2 cellular contexts compared by ENCODE assay signal in the genomic region with DNA sequence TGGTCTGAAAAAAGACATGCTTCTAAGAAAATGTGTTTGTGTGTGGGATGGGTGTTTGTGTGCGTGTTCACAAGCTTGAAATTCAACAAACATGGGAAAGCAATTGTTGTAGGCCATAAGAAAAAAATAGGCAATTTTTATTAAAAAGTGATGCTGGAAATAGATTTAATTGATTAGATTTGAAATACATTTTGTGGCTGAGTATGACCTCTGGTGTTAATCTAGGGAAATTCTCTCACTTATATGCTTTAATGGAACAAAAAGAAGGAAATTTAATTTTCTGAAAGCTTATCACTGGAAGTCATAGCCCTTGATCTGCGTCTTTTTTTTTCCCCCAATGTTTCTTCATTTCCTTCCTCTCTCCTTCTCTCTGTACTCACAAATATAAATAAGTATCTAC.
TF ChIP-seq lines count a peak whose summit lies in the region.

No MANE protein-coding gene starts in this region.

TF ChIP-seq in liver, 16 proteins besides CTCF, POLR2A, EP300 and RAD21:
- TF ChIP-seq RXRA (IDR thresholded peaks at IDR 0.05) = no peak
- TF ChIP-seq FOXA2 (IDR thresholded peaks at IDR 0.05) = no peak
- TF ChIP-seq MAX (IDR thresholded peaks at IDR 0.05) = no peak
- TF ChIP-seq, protein P1, sequence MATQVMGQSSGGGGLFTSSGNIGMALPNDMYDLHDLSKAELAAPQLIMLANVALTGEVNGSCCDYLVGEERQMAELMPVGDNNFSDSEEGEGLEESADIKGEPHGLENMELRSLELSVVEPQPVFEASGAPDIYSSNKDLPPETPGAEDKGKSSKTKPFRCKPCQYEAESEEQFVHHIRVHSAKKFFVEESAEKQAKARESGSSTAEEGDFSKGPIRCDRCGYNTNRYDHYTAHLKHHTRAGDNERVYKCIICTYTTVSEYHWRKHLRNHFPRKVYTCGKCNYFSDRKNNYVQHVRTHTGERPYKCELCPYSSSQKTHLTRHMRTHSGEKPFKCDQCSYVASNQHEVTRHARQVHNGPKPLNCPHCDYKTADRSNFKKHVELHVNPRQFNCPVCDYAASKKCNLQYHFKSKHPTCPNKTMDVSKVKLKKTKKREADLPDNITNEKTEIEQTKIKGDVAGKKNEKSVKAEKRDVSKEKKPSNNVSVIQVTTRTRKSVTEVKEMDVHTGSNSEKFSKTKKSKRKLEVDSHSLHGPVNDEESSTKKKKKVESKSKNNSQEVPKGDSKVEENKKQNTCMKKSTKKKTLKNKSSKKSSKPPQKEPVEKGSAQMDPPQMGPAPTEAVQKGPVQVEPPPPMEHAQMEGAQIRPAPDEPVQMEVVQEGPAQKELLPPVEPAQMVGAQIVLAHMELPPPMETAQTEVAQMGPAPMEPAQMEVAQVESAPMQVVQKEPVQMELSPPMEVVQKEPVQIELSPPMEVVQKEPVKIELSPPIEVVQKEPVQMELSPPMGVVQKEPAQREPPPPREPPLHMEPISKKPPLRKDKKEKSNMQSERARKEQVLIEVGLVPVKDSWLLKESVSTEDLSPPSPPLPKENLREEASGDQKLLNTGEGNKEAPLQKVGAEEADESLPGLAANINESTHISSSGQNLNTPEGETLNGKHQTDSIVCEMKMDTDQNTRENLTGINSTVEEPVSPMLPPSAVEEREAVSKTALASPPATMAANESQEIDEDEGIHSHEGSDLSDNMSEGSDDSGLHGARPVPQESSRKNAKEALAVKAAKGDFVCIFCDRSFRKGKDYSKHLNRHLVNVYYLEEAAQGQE (IDR thresholded peaks at IDR 0.05) = no peak
- TF ChIP-seq SP1 (IDR thresholded peaks at IDR 0.05) = no peak
- no peak for TF ChIP-seq EGR1 (IDR thresholded peaks at IDR 0.05; ENCODE audit: low read depth in 2 of 2)
- TF ChIP-seq YY1 (IDR thresholded peaks at IDR 0.05) = no peak
- no peak for TF ChIP-seq TAF1 (conservative IDR thresholded peaks at IDR 0.05)
- TF ChIP-seq GABPA (IDR thresholded peaks at IDR 0.05 in 1 of 2, conservative IDR thresholded peaks at IDR 0.05 in 1 of 2) = no peak
- TF ChIP-seq HNF4A (conservative IDR thresholded peaks at IDR 0.05) = no peak
- no peak for TF ChIP-seq ATF3 (IDR thresholded peaks at IDR 0.05)
- TF ChIP-seq ZBTB33 (IDR thresholded peaks at IDR 0.05) = no peak
- TF ChIP-seq NR2F2 (IDR thresholded peaks at IDR 0.05) = no peak
- TF ChIP-seq FOXA1 (IDR thresholded peaks at IDR 0.05) = no peak
- TF ChIP-seq HNF4G (IDR thresholded peaks at IDR 0.05) = no peak
- no peak for TF ChIP-seq JUND (IDR thresholded peaks at IDR 0.05)

TF ChIP-seq in HepG2, 621 proteins besides CTCF, POLR2A, EP300 and RAD21:
- TF ChIP-seq JUNB (CRISPR knock-in tag; IDR thresholded peaks at IDR 0.05; ENCODE audit: borderline replicate concordance) (no peak), ZSCAN20 (CRISPR knock-in tag; IDR thresholded peaks at IDR 0.05; ENCODE audit: borderline replicate concordance) (no peak), PAF1 (CRISPR knock-in tag; IDR thresholded peaks at IDR 0.05) (no peak), ZBTB3 (CRISPR knock-in tag; IDR thresholded peaks at IDR 0.05; ENCODE audit: borderline replicate concordance, low read depth) (no peak), MAZ (IDR thresholded peaks at IDR 0.05; ENCODE audit: borderline replicate concordance, low read depth, low read length) (no peak), MAZ (CRISPR knock-in tag; IDR thresholded peaks at IDR 0.05; ENCODE audit: low read depth) (no peak), ZNF383 (CRISPR knock-in tag; IDR thresholded peaks at IDR 0.05; ENCODE audit: borderline replicate concordance) (no peak), FOXK1 (CRISPR knock-in tag; IDR thresholded peaks at IDR 0.05; ENCODE audit: borderline replicate concordance, low read depth) (no peak), TEAD3 (CRISPR knock-in tag; optimal IDR thresholded peaks at IDR 0.05; ENCODE audit: borderline replicate concordance) (no peak), USF2 (IDR thresholded peaks at IDR 0.05; ENCODE audit: low read depth, low read length) (no peak), USF2 (CRISPR knock-in tag; IDR thresholded peaks at IDR 0.05; ENCODE audit: borderline replicate concordance) (no peak)
- TF ChIP-seq, protein P2, sequence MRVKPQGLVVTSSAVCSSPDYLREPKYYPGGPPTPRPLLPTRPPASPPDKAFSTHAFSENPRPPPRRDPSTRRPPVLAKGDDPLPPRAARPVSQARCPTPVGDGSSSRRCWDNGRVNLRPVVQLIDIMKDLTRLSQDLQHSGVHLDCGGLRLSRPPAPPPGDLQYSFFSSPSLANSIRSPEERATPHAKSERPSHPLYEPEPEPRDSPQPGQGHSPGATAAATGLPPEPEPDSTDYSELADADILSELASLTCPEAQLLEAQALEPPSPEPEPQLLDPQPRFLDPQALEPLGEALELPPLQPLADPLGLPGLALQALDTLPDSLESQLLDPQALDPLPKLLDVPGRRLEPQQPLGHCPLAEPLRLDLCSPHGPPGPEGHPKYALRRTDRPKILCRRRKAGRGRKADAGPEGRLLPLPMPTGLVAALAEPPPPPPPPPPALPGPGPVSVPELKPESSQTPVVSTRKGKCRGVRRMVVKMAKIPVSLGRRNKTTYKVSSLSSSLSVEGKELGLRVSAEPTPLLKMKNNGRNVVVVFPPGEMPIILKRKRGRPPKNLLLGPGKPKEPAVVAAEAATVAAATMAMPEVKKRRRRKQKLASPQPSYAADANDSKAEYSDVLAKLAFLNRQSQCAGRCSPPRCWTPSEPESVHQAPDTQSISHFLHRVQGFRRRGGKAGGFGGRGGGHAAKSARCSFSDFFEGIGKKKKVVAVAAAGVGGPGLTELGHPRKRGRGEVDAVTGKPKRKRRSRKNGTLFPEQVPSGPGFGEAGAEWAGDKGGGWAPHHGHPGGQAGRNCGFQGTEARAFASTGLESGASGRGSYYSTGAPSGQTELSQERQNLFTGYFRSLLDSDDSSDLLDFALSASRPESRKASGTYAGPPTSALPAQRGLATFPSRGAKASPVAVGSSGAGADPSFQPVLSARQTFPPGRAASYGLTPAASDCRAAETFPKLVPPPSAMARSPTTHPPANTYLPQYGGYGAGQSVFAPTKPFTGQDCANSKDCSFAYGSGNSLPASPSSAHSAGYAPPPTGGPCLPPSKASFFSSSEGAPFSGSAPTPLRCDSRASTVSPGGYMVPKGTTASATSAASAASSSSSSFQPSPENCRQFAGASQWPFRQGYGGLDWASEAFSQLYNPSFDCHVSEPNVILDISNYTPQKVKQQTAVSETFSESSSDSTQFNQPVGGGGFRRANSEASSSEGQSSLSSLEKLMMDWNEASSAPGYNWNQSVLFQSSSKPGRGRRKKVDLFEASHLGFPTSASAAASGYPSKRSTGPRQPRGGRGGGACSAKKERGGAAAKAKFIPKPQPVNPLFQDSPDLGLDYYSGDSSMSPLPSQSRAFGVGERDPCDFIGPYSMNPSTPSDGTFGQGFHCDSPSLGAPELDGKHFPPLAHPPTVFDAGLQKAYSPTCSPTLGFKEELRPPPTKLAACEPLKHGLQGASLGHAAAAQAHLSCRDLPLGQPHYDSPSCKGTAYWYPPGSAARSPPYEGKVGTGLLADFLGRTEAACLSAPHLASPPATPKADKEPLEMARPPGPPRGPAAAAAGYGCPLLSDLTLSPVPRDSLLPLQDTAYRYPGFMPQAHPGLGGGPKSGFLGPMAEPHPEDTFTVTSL (CRISPR knock-in tag; IDR thresholded peaks at IDR 0.05; ENCODE audit: borderline replicate concordance) = no peak
